ENCODE assay signal across 1 cellular context in the genomic region with DNA sequence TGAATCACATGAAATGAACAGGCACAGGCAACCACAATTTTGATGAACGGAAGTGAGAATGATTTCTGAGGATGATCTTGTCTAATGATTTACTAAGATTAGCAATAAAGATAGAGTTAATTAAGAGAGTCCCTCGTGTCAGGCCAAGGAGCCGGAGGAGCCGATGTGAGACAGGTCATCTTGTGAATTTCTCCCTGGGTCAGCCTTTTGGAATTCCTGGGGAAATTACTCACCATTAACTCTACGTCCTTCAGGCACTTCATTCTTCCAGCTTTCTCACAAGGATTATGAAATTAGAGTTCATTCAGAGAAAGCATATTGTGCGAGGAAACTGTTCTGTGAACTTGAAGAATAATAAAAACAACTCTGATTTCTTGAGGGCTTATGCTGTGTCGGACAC.
TF ChIP-seq lines count a peak whose summit lies in the region.

No MANE protein-coding gene starts in this region.

TF ChIP-seq in IMR-90, 13 proteins besides CTCF, POLR2A, EP300 and RAD21 (continued from another document):
- TF ChIP-seq CEBPB (IDR thresholded peaks at IDR 0.05; ENCODE audit: low read depth, low read length) (no peak), SMC3 (IDR thresholded peaks at IDR 0.05; ENCODE audit: low read depth, low read length) (no peak)
